Comparison of ENCODE assay signal across 19 cellular contexts in genomic region chr4:174053895-174054294, GRCh38.
"Had no signal": no experiment of that assay in that cellular context is flagged by ENCODE, and none has a peak within 500 bp of the region (broad histone marks: within the 10 kb centered on the region; RNA-seq: fewer than 3 reads in every experiment).

No MANE protein-coding gene starts in this region.

- ATAC-seq: effector memory CD8-positive, alpha-beta T cell; foreskin keratinocyte; gastrocnemius medialis; heart right ventricle; left cardiac atrium; left lung; left ventricle myocardium superior; lower lobe of right lung; mucosa of descending colon; naive thymus-derived CD8-positive, alpha-beta T cell had no signal

- DNase-seq: colonic mucosa; cortex of kidney; effector CD8-positive, alpha-beta T cell; effector memory CD8-positive, alpha-beta T cell; endodermal cell; foreskin keratinocyte; gastrocnemius medialis; glutamatergic neuron; head of caudate nucleus; heart right ventricle; hippocampal formation; left cardiac atrium; left lung; left ventricle myocardium superior; lower lobe of right lung; mesenchymal stem cell; mucosa of descending colon; naive B cell; naive thymus-derived CD8-positive, alpha-beta T cell had no signal
